Comparison of ENCODE assay signal across 16 cellular contexts in genomic region chr1:14994841-14995437, GRCh38.
DNase-seq lines count a peak whose midpoint lies in the region; ATAC-seq, FAIRE-seq and TF ChIP-seq lines count a peak whose summit lies in the region.
"Had no signal": no experiment of that assay in that cellular context is flagged by ENCODE, and none has a peak within 500 bp of the region (broad histone marks: within the 10 kb centered on the region; RNA-seq: fewer than 3 reads in every experiment).

No MANE protein-coding gene starts in this region.

- H3K4me1 ChIP-seq in H1 (replicated peaks in 1 of 4; ENCODE audit: control insufficient read depth in 3 of 4, insufficient read depth in 4 of 4, low read length in 3 of 4) (peaks cover 0 to 6% (median 2%) of the 10 kb centered on the region in 4 experiments; a peak in 5 of 7 replicates), prostate gland (replicated peaks) (no peaks in the 10 kb centered on the region)

- DNase-seq in LNCaP clone FGC (ENCODE audit: low read depth) = peak; percentile 62
- no peak for DNase-seq in H1 (ENCODE audit: low read depth in 1 of 2, low spot score in 2 of 2)
- peak; percentile 49 for DNase-seq in prostate gland (ENCODE audit: low spot score)
- DNase-seq in NCI-H226 = no peak
- DNase-seq in GM03348 (ENCODE audit: low spot score) = no peak
- DNase-seq in DMS53 treated with DMSO at 0.1 percent for 48 hours (lab: John Stamatoyannopoulos, UW; ENCODE audit: unreplicated experiment) = no peak
- DNase-seq: AML-193; CD4-positive, alpha-beta memory T cell; NCI-H146; NCI-H2081 treated with DMSO at 0.1 percent for 48 hours; NCI-H524 treated with DMSO at 0.1 percent for 48 hours; PC-9 had no signal

- no peaks in the 10 kb centered on the region for H3K27me3 ChIP-seq in H1 (replicated peaks in 1 of 4; ENCODE audit: control insufficient read depth in 3 of 4, extremely low read depth in 1 of 4, insufficient read depth in 3 of 4, low read length in 3 of 4)
- no peaks in the 10 kb centered on the region for H3K27me3 ChIP-seq in prostate gland (replicated peaks; ENCODE audit: insufficient read depth)

- no peak for TF ChIP-seq RAD21 in H1 (IDR thresholded peaks at IDR 0.05 in 1 of 2, conservative IDR thresholded peaks at IDR 0.05 in 1 of 2; ENCODE audit: low read depth in 2 of 2, low read length in 2 of 2)

- no peak for TF ChIP-seq CTCF in C4-2B (conservative IDR thresholded peaks at IDR 0.05)
- no peak for TF ChIP-seq CTCF in LNCaP clone FGC (IDR thresholded peaks at IDR 0.05; ENCODE audit: control insufficient read depth, extremely low read depth, insufficient read depth)
- TF ChIP-seq CTCF in H1 (IDR thresholded peaks at IDR 0.05; ENCODE audit: control extremely low read depth in 1 of 3, insufficient read depth in 1 of 3, low read depth in 1 of 3, low read length in 3 of 3) = no peak
- no peak for TF ChIP-seq CTCF in prostate gland (IDR thresholded peaks at IDR 0.05)

- H3K4me2 ChIP-seq in H1 (ENCODE audit: insufficient read depth in 1 of 2, low read depth in 2 of 2, low read length in 2 of 2) = no peak overlapping the region
- H3K4me2 ChIP-seq: PC-9 had no signal

- H3K4me3 ChIP-seq in LNCaP clone FGC (ENCODE audit: low read depth, low read length) = no peak overlapping the region
- H3K4me3 ChIP-seq in H1 (ENCODE audit: extremely low read depth in 1 of 4, insufficient read depth in 2 of 4, low read depth in 3 of 4, low read length in 4 of 4) = no peak overlapping the region
- H3K4me3 ChIP-seq in prostate gland = no peak overlapping the region
- H3K4me3 ChIP-seq: K562, PC-9 had no signal

- no peak overlapping the region for H3K23ac ChIP-seq in H1 (ENCODE audit: insufficient read length)

- no peak overlapping the region for H3K4ac ChIP-seq in H1 (replicated peaks; ENCODE audit: insufficient read length, low read depth, low read length)

- no peak overlapping the region for H2BK12ac ChIP-seq in H1 (ENCODE audit: low read depth, low read length)

- H4K91ac ChIP-seq in H1 (replicated peaks; ENCODE audit: insufficient read length, low read length) = no peak overlapping the region

- H2BK20ac ChIP-seq in H1 (ENCODE audit: low read length) = no peak overlapping the region

- intact Hi-C loops in prostate gland (cut with DNase I) = no loop called here

- no peak for TF ChIP-seq EP300 in H1 (IDR thresholded peaks at IDR 0.05; ENCODE audit: borderline replicate concordance in 1 of 2, low read depth in 2 of 2, low read length in 2 of 2)

- 0 out of 2 replicates have a peak overlapping the region, but pooled peaks have one; percentile 53 for H2AK5ac ChIP-seq in H1 (ENCODE audit: low read depth, low read length)

- peaks cover 0 to 1% of the 10 kb centered on the region in 2 experiments for H4K20me1 ChIP-seq in H1 (replicated peaks in 1 of 2; ENCODE audit: control insufficient read depth in 1 of 2, insufficient read depth in 2 of 2, low read length in 2 of 2)

- POLR2A ChIA-PET in H1 (lab: Charles Lee; ENCODE audit: partially characterized antibody) = no interaction called here

- H2BK120ac ChIP-seq in H1 (replicated peaks; ENCODE audit: low read depth, low read length) = no peak overlapping the region

- TF ChIP-seq POLR2A in H1 (IDR thresholded peaks at IDR 0.05; ENCODE audit: control extremely low read depth in 1 of 2, low read depth in 2 of 2, low read length in 2 of 2) (no peak), prostate gland (IDR thresholded peaks at IDR 0.05) (no peak)

- no peak overlapping the region for H3K14ac ChIP-seq in H1 (ENCODE audit: insufficient read length)

- no peaks in the 10 kb centered on the region for H3K79me2 ChIP-seq in H1 (ENCODE audit: control insufficient read depth in 1 of 2, insufficient read depth in 2 of 2, low read length in 2 of 2)

- H3K56ac ChIP-seq in H1 (replicated peaks; ENCODE audit: insufficient read length, low read depth, low read length) = no peak overlapping the region

- no peak overlapping the region for H2BK15ac ChIP-seq in H1 (ENCODE audit: low read length)

- H2BK5ac ChIP-seq in H1 (ENCODE audit: low read depth, low read length) = no peak overlapping the region

- no peaks in the 10 kb centered on the region for H3K79me1 ChIP-seq in H1 (ENCODE audit: low read depth, low read length)

- ATAC-seq in HG03432 (IDR thresholded peaks at IDR 0.05; ENCODE audit: unreplicated experiment) = no peak
- ATAC-seq: K562 had no signal

- CTCF ChIA-PET in H1 (lab: Charles Lee; ENCODE audit: partially characterized antibody) = interaction anchor here (0.6 to 1.3 kb wide), 4 partner anchors 9 to 232 kb away, joined by 3 to 5 read pairs (median 4); no protein-coding TSS in a partner anchor

- no peak overlapping the region for H3K9ac ChIP-seq in H1 (replicated peaks in 1 of 4; ENCODE audit: extremely low read depth in 1 of 4, low read depth in 3 of 4, low read length in 3 of 4)

- H4K5ac ChIP-seq in H1 (ENCODE audit: insufficient read length, low read depth, low read length) = no peak overlapping the region

- no peaks in the 10 kb centered on the region for H3K36me3 ChIP-seq in H1 (ENCODE audit: control insufficient read depth in 2 of 4, insufficient read depth in 4 of 4, low read length in 3 of 4)
- no peaks in the 10 kb centered on the region for H3K36me3 ChIP-seq in prostate gland

- no peak overlapping the region for H2AFZ ChIP-seq in H1 (ENCODE audit: low read length)
- H2AFZ ChIP-seq: PC-9 had no signal

- no peak for FAIRE-seq in H1 (lab: Jason Lieb, UNC)
- FAIRE-seq: HTR-8/SVneo had no signal

- H4K8ac ChIP-seq in H1 (ENCODE audit: extremely low read depth, insufficient read depth, low read length) = no peak overlapping the region

- H3K27ac ChIP-seq in C4-2B (peak overlapping the region; percentile 32), H1 (ENCODE audit: low read depth, low read length) (no peak overlapping the region), prostate gland (no peak overlapping the region)
- H3K27ac ChIP-seq: PC-9 had no signal

- H3K18ac ChIP-seq in H1 (ENCODE audit: extremely low read depth, low read length) = no peak overlapping the region

- H3K23me2 ChIP-seq in H1 (ENCODE audit: low read depth, low read length) = no peaks in the 10 kb centered on the region

- H3K9me3 ChIP-seq in H1 (ENCODE audit: insufficient read depth in 2 of 2, low read depth in 1 of 2, low read length in 1 of 2) (no peaks in the 10 kb centered on the region), prostate gland (no peaks in the 10 kb centered on the region)

- 83% methylated on average over 9 of the region's 9 CpGs; no CpG with 5 or more reads in 1 of the 2 experiments for WGBS in H1 (ENCODE audit: extremely low coverage in 1 of 2, insufficient coverage in 1 of 2, insufficient read length in 1 of 2, insufficient replicate concordance in 2 of 2, low coverage in 1 of 2, low lambda C conversion rate in 2 of 2, missing lambda C conversion rate in 1 of 2), 2 experiments
- 64% methylated on average over 9 of the region's 9 CpGs for WGBS in prostate gland

TF ChIP-seq in H1, 55 proteins besides CTCF, POLR2A, EP300 and RAD21:
- no peak for TF ChIP-seq YY1 (IDR thresholded peaks at IDR 0.05; ENCODE audit: low read depth, low read length)
- no peak for TF ChIP-seq HDAC2 (IDR thresholded peaks at IDR 0.05; ENCODE audit: borderline replicate concordance in 1 of 2, low read depth in 2 of 2, low read length in 2 of 2)
- TF ChIP-seq HDAC6 (IDR thresholded peaks at IDR 0.05; ENCODE audit: low read depth, low read length) = no peak
- no peak for TF ChIP-seq TAF1 (IDR thresholded peaks at IDR 0.05; ENCODE audit: low read depth, low read length)
- no peak for TF ChIP-seq CTBP2 (IDR thresholded peaks at IDR 0.05; ENCODE audit: borderline replicate concordance, insufficient read depth, insufficient read length, low read length)

Comparison
In these comparisons a context has a peak if more than half of its experiments do, and no peak if none do; other contexts are left out.
1. DNase-seq: peak in LNCaP clone FGC (single experiment) and prostate gland (single experiment); none in H1 (0 of 2), NCI-H226 (single experiment), GM03348 (single experiment) and DMS53 treated with DMSO at 0.1 percent for 48 hours (single experiment).